Comparison of ENCODE assay signal across 9 cellular contexts in the genomic region with DNA sequence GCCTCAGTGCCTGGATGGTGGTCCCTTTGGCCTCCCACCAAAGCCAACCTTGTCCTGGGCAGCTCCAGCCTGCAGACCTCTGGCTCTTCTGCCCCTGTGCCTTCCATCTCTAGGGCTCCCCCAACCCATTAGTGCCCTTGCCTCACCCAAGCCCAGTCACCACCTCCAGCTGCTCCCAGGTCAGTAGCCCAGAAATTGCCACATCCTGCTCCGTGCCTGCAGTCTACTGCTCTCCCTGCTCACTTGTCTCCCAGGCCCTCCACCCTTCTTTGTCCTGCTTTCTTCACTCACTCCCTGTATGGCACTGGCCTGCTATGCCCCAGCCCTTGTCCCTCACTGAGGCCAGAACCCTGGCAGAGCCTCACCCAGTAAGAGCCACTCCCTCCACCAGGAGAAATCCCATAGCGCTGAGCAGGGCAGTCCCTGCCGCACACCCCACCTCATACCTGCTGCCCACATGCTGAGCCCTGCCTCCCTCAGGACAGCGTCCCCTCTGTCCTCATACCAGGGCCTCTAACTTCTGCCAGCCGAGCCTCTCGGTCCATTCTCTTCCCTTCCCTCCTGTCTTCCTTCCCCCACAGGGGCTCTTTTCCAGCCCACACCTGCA. TPM values are rescaled to one million over a fixed set of nuclear protein-coding genes. Genes with fewer than 3 reads are reported as not detected.
DNase-seq lines count a peak whose midpoint lies in the region; ATAC-seq and TF ChIP-seq lines count a peak whose summit lies in the region.
"Had no signal": no experiment of that assay in that cellular context is flagged by ENCODE, and none has a peak within 500 bp of the region (broad histone marks: within the 10 kb centered on the region; RNA-seq: fewer than 3 reads in every experiment).

No MANE protein-coding gene starts in this region.

- peak overlapping the region; percentile 60 to 76 (median 68) for H3K27ac Mint-ChIP-seq in CD4-positive, CD25-positive, alpha-beta regulatory T cell
- H3K27ac Mint-ChIP-seq in endothelial cell (ENCODE audit: unreplicated experiment), result peak overlapping the region; percentile 30

- no peak for TF ChIP-seq CTCF in RWPE1 (conservative IDR thresholded peaks at IDR 0.05; ENCODE audit: low read depth)
- no peak for TF ChIP-seq CTCF in endothelial cell (IDR thresholded peaks at IDR 0.05; ENCODE audit: unreplicated experiment)

- H3K27me3 Mint-ChIP-seq in CD4-positive, CD25-positive, alpha-beta regulatory T cell, result no peaks in the 10 kb centered on the region
- H3K27me3 Mint-ChIP-seq in endothelial cell (ENCODE audit: unreplicated experiment), result peaks cover 11% of the 10 kb centered on the region

- H3K27me3 ChIP-seq in CD4-positive, CD25-positive, alpha-beta regulatory T cell (ENCODE audit: control insufficient read depth, insufficient read depth, low read length), result no peaks in the 10 kb centered on the region
- H3K27me3 ChIP-seq in neuron (ENCODE audit: insufficient read depth, low read length), result no peaks in the 10 kb centered on the region

- POLR2A ChIA-PET in RWPE1 (lab: Yijun Ruan, JAX; ENCODE audit: low non-redundant PET), result no interaction called here

- H3K9me3 ChIP-seq in CD4-positive, CD25-positive, alpha-beta regulatory T cell (ENCODE audit: control insufficient read depth in 2 of 2, low read length in 2 of 2), result no peaks in the 10 kb centered on the region
- no peaks in the 10 kb centered on the region for H3K9me3 ChIP-seq in neuron (ENCODE audit: low read length)
- H3K9me3 ChIP-seq: thoracic aorta had no signal

- H3K27ac ChIP-seq in CD4-positive, CD25-positive, alpha-beta regulatory T cell (ENCODE audit: insufficient read depth, low read length, poor library complexity, severe bottlenecking), result no peak overlapping the region
- H3K27ac ChIP-seq in RWPE1, result peak overlapping the region; percentile 59

- H3K4me3 ChIP-seq in CD4-positive, CD25-positive, alpha-beta regulatory T cell (ENCODE audit: low read depth, low read length), result no peak overlapping the region
- H3K4me3 ChIP-seq in neuron (ENCODE audit: low read length), result peak overlapping the region; percentile 32
- H3K4me3 ChIP-seq: thoracic aorta had no signal

- no peaks in the 10 kb centered on the region for H3K9me3 Mint-ChIP-seq in CD4-positive, CD25-positive, alpha-beta regulatory T cell
- no peaks in the 10 kb centered on the region for H3K9me3 Mint-ChIP-seq in endothelial cell (ENCODE audit: unreplicated experiment)

- ATAC-seq in CD4-positive, CD25-positive, alpha-beta regulatory T cell (ENCODE audit: low read depth in 2 of 2), result no peak
- no peak for ATAC-seq in GM18867 (IDR thresholded peaks at IDR 0.05; ENCODE audit: unreplicated experiment)
- ATAC-seq in GM19023 (IDR thresholded peaks at IDR 0.05; ENCODE audit: unreplicated experiment), result no peak
- no peak for ATAC-seq in HG02623 (IDR thresholded peaks at IDR 0.05; ENCODE audit: unreplicated experiment)

- peaks cover 97% of the 10 kb centered on the region for H3K36me3 ChIP-seq in CD4-positive, CD25-positive, alpha-beta regulatory T cell (ENCODE audit: control insufficient read depth, insufficient read depth, low read length)
- H3K36me3 ChIP-seq in neuron (ENCODE audit: insufficient read depth, low read length), result no peaks in the 10 kb centered on the region

- DNase-seq in CD4-positive, CD25-positive, alpha-beta regulatory T cell, result no peak
- DNase-seq in RWPE1 (ENCODE audit: low spot score) (no peak), endothelial cell (ENCODE audit: low spot score) (no peak), DMS 273 treated with DMSO at 0.1 percent for 48 hours (lab: John Stamatoyannopoulos, UW) (no peak)

- H3K4me1 ChIP-seq in CD4-positive, CD25-positive, alpha-beta regulatory T cell (ENCODE audit: control insufficient read depth, insufficient read depth, low read length, poor library complexity, severe bottlenecking), result no peaks in the 10 kb centered on the region
- H3K4me1 ChIP-seq in neuron (ENCODE audit: insufficient read depth, low read length), result peaks cover 19% of the 10 kb centered on the region

- H2AFZ ChIP-seq in neuron (ENCODE audit: low read depth, low read length), result peak overlapping the region; percentile 32

- peak overlapping the region in 2 of 4 donors; percentile 63 to 73 for H3K4me3 Mint-ChIP-seq in CD4-positive, CD25-positive, alpha-beta regulatory T cell
- peak overlapping the region; percentile 59 for H3K4me3 Mint-ChIP-seq in endothelial cell (ENCODE audit: unreplicated experiment)

- H3K4me1 Mint-ChIP-seq in CD4-positive, CD25-positive, alpha-beta regulatory T cell, result peaks cover 0 to 25% (median 7%) of the 10 kb centered on the region in 4 donors
- H3K4me1 Mint-ChIP-seq in endothelial cell (ENCODE audit: unreplicated experiment), result peaks cover 33% of the 10 kb centered on the region

- CTCF ChIA-PET in RWPE1 (lab: Yijun Ruan, JAX), result no interaction called here

- H3K36me3 Mint-ChIP-seq in CD4-positive, CD25-positive, alpha-beta regulatory T cell, result peaks cover 41% of the 10 kb centered on the region
- peaks cover 8% of the 10 kb centered on the region for H3K36me3 Mint-ChIP-seq in endothelial cell (ENCODE audit: low read depth, unreplicated experiment)

RNA-seq across cellular contexts. Expression of a gene that starts 44.4 kb away (rescaled TPM):
- 162 TPM for total RNA-seq in CD4-positive, CD25-positive, alpha-beta regulatory T cell
- 10 to 100 TPM; 19.2 to 31.7 (median 22.7) TPM for polyA plus RNA-seq in CD4-positive, CD25-positive, alpha-beta regulatory T cell
- 3.0 TPM for total RNA-seq in endothelial cell (ENCODE audit: unreplicated experiment)

Comparison
In these comparisons a context has a peak if more than half of its experiments do, and no peak if none do; other contexts are left out.
1. RNA of a gene that starts 44.4 kb away (total RNA-seq): 162 TPM in CD4-positive, CD25-positive, alpha-beta regulatory T cell (single experiment); 3.0 TPM in endothelial cell (single experiment); every median in the first group is over 10 times any median in the second.